ENCODE assay signal across 18 cellular contexts in the genomic region with DNA sequence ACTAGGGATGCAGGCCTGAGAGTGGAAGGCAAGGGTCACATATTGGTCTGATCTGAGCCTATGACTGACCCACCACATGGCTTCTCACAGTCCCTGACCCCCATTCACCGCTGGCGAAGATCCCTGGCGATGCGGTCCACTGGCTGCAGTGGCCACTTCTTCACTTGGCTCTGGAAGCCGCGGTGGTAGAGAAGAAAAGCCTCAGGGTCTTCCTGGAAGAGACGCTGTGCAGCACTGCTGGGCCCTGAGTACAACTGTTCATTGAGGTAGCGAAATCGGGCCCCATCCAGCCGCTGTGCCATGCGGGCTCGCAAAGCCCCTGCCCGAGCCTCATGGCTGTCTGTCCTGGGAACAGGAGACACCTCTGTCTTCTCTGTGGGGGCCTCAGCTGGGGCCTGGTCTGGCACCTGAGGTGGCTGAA. TPM values are rescaled to one million over a fixed set of nuclear protein-coding genes. Genes with fewer than 3 reads are reported as not detected.
DNase-seq lines count a peak whose midpoint lies in the region; ATAC-seq and TF ChIP-seq lines count a peak whose summit lies in the region.
"Had no signal": no experiment of that assay in that cellular context is flagged by ENCODE, and none has a peak within 500 bp of the region (broad histone marks: within the 10 kb centered on the region; RNA-seq: fewer than 3 reads in every experiment).

No MANE protein-coding gene starts in this region.

- no peak for TF ChIP-seq POLR2A in esophagus muscularis mucosa (IDR thresholded peaks at IDR 0.05; ENCODE audit: low read depth)

- H3K27ac ChIP-seq in right atrium auricular region (no peak overlapping the region), esophagus muscularis mucosa (replicated peaks in 1 of 4) (peak overlapping the region in 1 of 4 donors; percentile 16), stomach smooth muscle (ENCODE audit: low read length) (peak overlapping the region; percentile 37)
- H3K27ac ChIP-seq: 22Rv1, PC-9 had no signal

- H3K9me3 Mint-ChIP-seq in activated CD4-positive, alpha-beta T cell treated with anti-CD3 and anti-CD28 coated beads, Interleukin-2, amount 10 ng/mL, durations not matched to agents 24 days and 14 days = no peaks in the 10 kb centered on the region
- H3K9me3 Mint-ChIP-seq: CD8-positive, alpha-beta T cell; H9 had no signal

- H3K9me3 ChIP-seq in right atrium auricular region (no peaks in the 10 kb centered on the region), esophagus muscularis mucosa (no peaks in the 10 kb centered on the region), stomach smooth muscle (ENCODE audit: control insufficient read depth in 2 of 2, low read length in 2 of 2) (no peaks in the 10 kb centered on the region), T-helper 17 cell (ENCODE audit: control insufficient read depth, low read length, poor library complexity, severe bottlenecking) (no peaks in the 10 kb centered on the region)
- H3K9me3 ChIP-seq: MG63 had no signal

- no peak for TF ChIP-seq CTCF in right atrium auricular region (IDR thresholded peaks at IDR 0.05)
- TF ChIP-seq CTCF in esophagus muscularis mucosa (IDR thresholded peaks at IDR 0.05) = no peak

- peaks cover 33% of the 10 kb centered on the region for H3K36me3 ChIP-seq in right atrium auricular region
- peaks cover 22 to 48% (median 37%) of the 10 kb centered on the region in 4 donors for H3K36me3 ChIP-seq in esophagus muscularis mucosa
- peaks cover 36 to 38% of the 10 kb centered on the region in 2 donors for H3K36me3 ChIP-seq in stomach smooth muscle (ENCODE audit: control insufficient read depth in 2 of 2, insufficient read depth in 2 of 2, low read length in 2 of 2)

- H3K36me3 Mint-ChIP-seq in activated CD4-positive, alpha-beta T cell treated with anti-CD3 and anti-CD28 coated beads, Interleukin-2, amount 10 ng/mL, durations not matched to agents 24 days and 14 days (ENCODE audit: low read depth) = peaks cover 36% of the 10 kb centered on the region
- H3K36me3 Mint-ChIP-seq in T-helper 17 cell (ENCODE audit: low read depth) = peaks cover 16% of the 10 kb centered on the region

- H3K4me1 ChIP-seq in right atrium auricular region = peaks cover 0 to 61% of the 10 kb centered on the region in 2 donors
- peaks cover 58 to 85% (median 74%) of the 10 kb centered on the region in 4 donors for H3K4me1 ChIP-seq in esophagus muscularis mucosa
- H3K4me1 ChIP-seq in stomach smooth muscle (ENCODE audit: control insufficient read depth, insufficient read depth, low read length) = peaks cover 65% of the 10 kb centered on the region

- peaks cover 18% of the 10 kb centered on the region for H3K4me1 Mint-ChIP-seq in activated CD4-positive, alpha-beta T cell treated with anti-CD3 and anti-CD28 coated beads, Interleukin-2, amount 10 ng/mL, durations not matched to agents 24 days and 14 days
- peaks cover 36% of the 10 kb centered on the region for H3K4me1 Mint-ChIP-seq in T-helper 17 cell

- no peak for ATAC-seq in left cardiac atrium
- no peak for ATAC-seq in T-helper 17 cell
- ATAC-seq: CD8-positive, alpha-beta T cell had no signal

- peak; percentile 53 for DNase-seq in activated CD4-positive, alpha-beta T cell treated with anti-CD3 and anti-CD28 coated beads, Interleukin-2, amount 10 ng/mL, durations not matched to agents 24 days and 14 days
- no peak for DNase-seq in activated CD4-positive, alpha-beta T cell treated with anti-CD3 and anti-CD28 coated beads, Interleukin-2, amount 50 U/mL, for 4 hours
- DNase-seq in right atrium auricular region (ENCODE audit: low spot score) (peak; percentile 46), left cardiac atrium (no peak), esophagus muscularis mucosa (ENCODE audit: extremely low spot score) (peak; percentile 55), T-helper 17 cell (no peak), SKM-1 treated with dmso at 0.1 percent for 144 hours (lab: John Stamatoyannopoulos, UW; ENCODE audit: unreplicated experiment) (no peak)
- DNase-seq: H9, MG63, NCI-H1092, NCI-H2107, NCI-H2227 treated with DMSO at 0.1 percent for 48 hours, NCI-H524, PC-9 had no signal

- H3K27ac Mint-ChIP-seq in activated CD4-positive, alpha-beta T cell treated with anti-CD3 and anti-CD28 coated beads, Interleukin-2, amount 10 ng/mL, durations not matched to agents 24 days and 14 days = no peak overlapping the region
- H3K27ac Mint-ChIP-seq in T-helper 17 cell = no peak overlapping the region
- H3K27ac Mint-ChIP-seq: B cell had no signal

- H3K4me3 Mint-ChIP-seq in activated CD4-positive, alpha-beta T cell treated with anti-CD3 and anti-CD28 coated beads, Interleukin-2, amount 10 ng/mL, durations not matched to agents 24 days and 14 days = no peak overlapping the region
- H3K4me3 Mint-ChIP-seq in T-helper 17 cell = no peak overlapping the region
- H3K4me3 Mint-ChIP-seq: H9 had no signal

- intact Hi-C loops in activated CD4-positive, alpha-beta T cell treated with anti-CD3 and anti-CD28 coated beads, Interleukin-2, amount 10 ng/mL, durations not matched to agents 24 days and 14 days (cut with micrococcal nuclease) = loop anchor here (10.0 kb wide), 1 partner anchor 186 kb away; the partner anchor contains the start of gene APBB1
- intact Hi-C loops in left cardiac atrium (cut with DNase I) (loop anchor here in 1 of 2 donors (5.0 kb wide), 1 partner anchor 81 kb away; the partner anchor contains the start of gene MRPL17), esophagus muscularis mucosa (cut with DNase I) (loop anchor here (10.0 kb wide), 2 partner anchors 126 to 206 kb away; partner anchors contain the start of genes SMPD1 and TRIM3)

- TF ChIP-seq EP300 in esophagus muscularis mucosa (IDR thresholded peaks at IDR 0.05) = no peak

- WGBS in esophagus muscularis mucosa = 92% methylated on average over 5 of the region's 13 CpGs

- H3K27me3 ChIP-seq in right atrium auricular region (no peaks in the 10 kb centered on the region), esophagus muscularis mucosa (no peaks in the 10 kb centered on the region), stomach smooth muscle (ENCODE audit: control insufficient read depth in 1 of 2, insufficient read depth in 2 of 2, low read length in 2 of 2) (no peaks in the 10 kb centered on the region)
- H3K27me3 ChIP-seq: MG63 had no signal

- H3K4me3 ChIP-seq in right atrium auricular region = no peak overlapping the region
- H3K4me3 ChIP-seq in esophagus muscularis mucosa = no peak overlapping the region
- H3K4me3 ChIP-seq in stomach smooth muscle (ENCODE audit: low read length in 2 of 2) = no peak overlapping the region
- H3K4me3 ChIP-seq: MG63 had no signal

- H3K27me3 Mint-ChIP-seq in activated CD4-positive, alpha-beta T cell treated with anti-CD3 and anti-CD28 coated beads, Interleukin-2, amount 10 ng/mL, durations not matched to agents 24 days and 14 days = no peaks in the 10 kb centered on the region
- no peaks in the 10 kb centered on the region for H3K27me3 Mint-ChIP-seq in T-helper 17 cell
- H3K27me3 Mint-ChIP-seq: B cell had no signal

- no peak overlapping the region for H3K9ac ChIP-seq in stomach smooth muscle (ENCODE audit: low read length in 2 of 2)

RNA-seq across cellular contexts. Expression of gene RRP8, which starts 2.4 kb away (rescaled TPM):
- total RNA-seq in activated CD4-positive, alpha-beta T cell treated with anti-CD3 and anti-CD28 coated beads, Interleukin-2, amount 10 ng/mL, durations not matched to agents 24 days and 14 days = 41.5 and 43.8 TPM in 2 replicates
- 10 to 100 TPM in 1 of 2 donors, 1 to 10 TPM in 1; 9.7 to 12.2 TPM for total RNA-seq in right atrium auricular region
- total RNA-seq in left cardiac atrium = 10 to 100 TPM; 14.2 to 18.0 TPM
- total RNA-seq in esophagus muscularis mucosa = 10 to 100 TPM; 12.4 to 34.0 (median 27.0) TPM
- total RNA-seq in T-helper 17 cell = 10 to 100 TPM; 18.5 to 26.7 TPM

RNA-seq across cellular contexts. Expression of gene ILK, which starts 2.5 kb away (rescaled TPM):
- 89.6 and 92.4 TPM in 2 replicates for total RNA-seq in activated CD4-positive, alpha-beta T cell treated with anti-CD3 and anti-CD28 coated beads, Interleukin-2, amount 10 ng/mL, durations not matched to agents 24 days and 14 days
- total RNA-seq in right atrium auricular region (100 to 1,000 TPM; 142 to 193 TPM), left cardiac atrium (100 to 1,000 TPM; 166 to 183 TPM), esophagus muscularis mucosa (100 to 1,000 TPM; 481 to 652 (median 606) TPM), T-helper 17 cell (10 to 100 TPM; 70.2 to 70.6 TPM)

RNA-seq across cellular contexts. Expression of gene TAF10, which starts 11.0 kb away (rescaled TPM):
- 140 and 141 TPM in 2 replicates for total RNA-seq in activated CD4-positive, alpha-beta T cell treated with anti-CD3 and anti-CD28 coated beads, Interleukin-2, amount 10 ng/mL, durations not matched to agents 24 days and 14 days
- total RNA-seq in right atrium auricular region (10 to 100 TPM; 26.6 to 54.0 TPM), left cardiac atrium (100 to 1,000 TPM; 102 to 105 TPM), esophagus muscularis mucosa (10 to 100 TPM; 24.2 to 51.1 (median 43.4) TPM), T-helper 17 cell (100 to 1,000 TPM; 124 to 132 TPM)

RNA-seq across cellular contexts. Expression of gene TPP1, which starts 18.2 kb away (rescaled TPM):
- 32.2 and 35.2 TPM in 2 replicates for total RNA-seq in activated CD4-positive, alpha-beta T cell treated with anti-CD3 and anti-CD28 coated beads, Interleukin-2, amount 10 ng/mL, durations not matched to agents 24 days and 14 days
- total RNA-seq in right atrium auricular region (10 to 100 TPM; 48.8 to 83.1 TPM), left cardiac atrium (10 to 100 TPM; 69.5 to 87.7 TPM), esophagus muscularis mucosa (10 to 100 TPM; 44.4 to 71.5 (median 54.9) TPM), T-helper 17 cell (10 to 100 TPM; 77.1 to 84.6 TPM)

RNA-seq across cellular contexts. Expression of gene DCHS1, which starts 54.6 kb away (rescaled TPM):
- total RNA-seq in activated CD4-positive, alpha-beta T cell treated with anti-CD3 and anti-CD28 coated beads, Interleukin-2, amount 10 ng/mL, durations not matched to agents 24 days and 14 days = 0.35 and 0.36 TPM in 2 replicates
- total RNA-seq in right atrium auricular region (10 to 100 TPM in 1 of 2 donors, 1 to 10 TPM in 1; 9.3 to 23.0 TPM), left cardiac atrium (10 to 100 TPM; 14.4 to 15.8 TPM), esophagus muscularis mucosa (10 to 100 TPM; 27.0 to 60.9 (median 34.0) TPM), T-helper 17 cell (1 to 10 TPM; 1.8 to 8.0 TPM)

Comparison
In these comparisons a context has a peak if more than half of its experiments do, and no peak if none do; other contexts are left out.
1. DNase-seq: peak in activated CD4-positive, alpha-beta T cell treated with anti-CD3 and anti-CD28 coated beads, Interleukin-2, amount 10 ng/mL, durations not matched to agents 24 days and 14 days (single experiment), right atrium auricular region (single experiment) and esophagus muscularis mucosa (single experiment); none in activated CD4-positive, alpha-beta T cell treated with anti-CD3 and anti-CD28 coated beads, Interleukin-2, amount 50 U/mL, for 4 hours (0 of 2), left cardiac atrium (single experiment), T-helper 17 cell (0 of 3) and SKM-1 treated with dmso at 0.1 percent for 144 hours (single experiment).